ENCODE assay signal across 9 cellular contexts in the genomic region with DNA sequence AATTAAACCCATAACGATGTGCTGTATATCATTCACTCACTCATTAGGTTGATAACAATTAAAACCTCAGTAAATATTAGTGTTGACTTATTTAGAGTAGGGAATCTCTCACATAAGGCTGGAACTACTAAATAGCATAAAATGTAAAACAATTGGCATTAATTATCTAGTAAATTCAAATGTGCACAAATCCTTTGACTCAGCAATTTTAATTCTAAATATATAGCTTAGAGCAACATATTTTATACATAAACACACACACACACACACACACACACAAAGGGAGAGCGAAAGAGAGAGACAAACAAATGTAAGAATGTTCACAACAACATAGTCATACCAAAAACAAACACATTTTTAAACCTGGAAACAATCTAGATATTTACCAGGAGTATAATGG.
"Had no signal": no experiment of that assay in that cellular context is flagged by ENCODE, and none has a peak within 500 bp of the region (broad histone marks: within the 10 kb centered on the region; RNA-seq: fewer than 3 reads in every experiment).

No MANE protein-coding gene starts in this region.

- H3K9me3 ChIP-seq: HAP-1 had no signal

- H2AFZ ChIP-seq: GM23248 had no signal

- H3K9ac ChIP-seq: GM23248, KMS-11 had no signal

- H3K4me3 ChIP-seq: GM23248, HAP-1 had no signal

- H3K36me3 ChIP-seq: HAP-1 had no signal

- H3K4me1 ChIP-seq: HAP-1 had no signal

- DNase-seq: GM23248, GOT3, H7, HFFc6, KBM-7 had no signal

- H3K27ac ChIP-seq: GM23248, HL-60, KMS-11 had no signal

- ATAC-seq: HCT116 had no signal

- H3K4me2 ChIP-seq: KMS-11 had no signal
